In the genomic region with DNA sequence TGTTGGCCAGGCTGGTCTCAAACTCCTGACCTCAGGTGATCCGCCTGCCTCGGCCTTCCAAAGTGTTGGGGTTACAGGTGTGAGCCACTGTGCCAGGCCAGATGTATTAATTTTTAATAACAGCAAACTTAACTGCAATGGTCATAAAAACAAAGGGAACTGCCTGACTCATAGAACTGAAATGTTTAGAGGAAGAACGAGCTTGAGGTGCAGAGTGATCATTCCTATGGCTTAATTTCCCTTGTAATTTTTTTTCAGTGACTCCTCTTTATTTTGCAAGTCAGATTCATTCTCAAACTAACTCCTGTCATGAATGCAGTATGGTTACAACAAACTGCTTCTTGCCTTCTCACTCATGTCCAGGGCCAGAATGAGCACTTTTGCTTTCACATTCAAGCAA, we compare ENCODE assay signal across 22 cellular contexts.
"Had no signal": no experiment of that assay in that cellular context is flagged by ENCODE, and none has a peak within 500 bp of the region (broad histone marks: within the 10 kb centered on the region; RNA-seq: fewer than 3 reads in every experiment).

No MANE protein-coding gene starts in this region.

- DNase-seq: cerebellar nuclear complex; effector memory CD8-positive, alpha-beta T cell; erythroblast; foreskin melanocyte; heart right ventricle; hypothalamus; islet precursor cell; left cardiac atrium; left ventricle myocardium superior; mesenchymal stem cell; midbrain; nephron progenitor cell; psoas muscle; sigmoid colon; stimulated activated CD4-positive, alpha-beta T cell treated with anti-CD3 and anti-CD28 coated beads, Interleukin-12 subunit alpha, Interleukin-12 subunit beta, amount 100 ng/mL, for 4 hours; stimulated activated naive CD4-positive, alpha-beta T cell treated with Interleukin-2 at 50 U/mL for 16 hours; trophoblast cell had no signal

- H3K27ac Mint-ChIP-seq: dendritic cell treated with granulocyte-macrophage colony-stimulating factor and Interleukin-4, amounts not matched to agents 40 ng/mL and 50 ng/mL, for 4 days; effector memory CD8-positive, alpha-beta T cell; nephron progenitor cell had no signal

- H3K36me3 ChIP-seq: heart right ventricle, neutrophil, right atrium auricular region, sigmoid colon had no signal

- H3K4me3 ChIP-seq: heart right ventricle, lung, psoas muscle, right atrium auricular region, sigmoid colon, skin epidermis had no signal

- H3K27ac ChIP-seq: heart right ventricle, neutrophil, psoas muscle, right atrium auricular region, sigmoid colon had no signal

- H3K27me3 Mint-ChIP-seq: dendritic cell treated with granulocyte-macrophage colony-stimulating factor and Interleukin-4, amounts not matched to agents 40 ng/mL and 50 ng/mL, for 4 days had no signal

- H3K4me3 Mint-ChIP-seq: dendritic cell treated with granulocyte-macrophage colony-stimulating factor and Interleukin-4, amounts not matched to agents 40 ng/mL and 50 ng/mL, for 4 days; effector memory CD8-positive, alpha-beta T cell; nephron progenitor cell had no signal

- H3K4me1 ChIP-seq: heart right ventricle, psoas muscle, right atrium auricular region, sigmoid colon had no signal

- ATAC-seq: effector memory CD8-positive, alpha-beta T cell; heart right ventricle; left cardiac atrium; left ventricle myocardium superior; psoas muscle had no signal

- H3K27me3 ChIP-seq: heart right ventricle, neutrophil, right atrium auricular region, sigmoid colon had no signal

- H3K9me3 ChIP-seq: neutrophil, psoas muscle, right atrium auricular region had no signal

- H3K4me1 Mint-ChIP-seq: nephron progenitor cell had no signal
